In genomic region chr18:59846814-59847490, GRCh38 we compare ENCODE assay signal across 8 cellular contexts. TPM values are rescaled to one million over a fixed set of nuclear protein-coding genes. Genes with fewer than 3 reads are reported as not detected.
DNase-seq lines count a peak whose midpoint lies in the region; ATAC-seq and TF ChIP-seq lines count a peak whose summit lies in the region.

No MANE protein-coding gene starts in this region.

- BruUV-seq in Calu3 (replicated peaks; lab: Mats Ljungman, UMichigan), result TSS peak; percentile 37

- peaks cover 12% of the 10 kb centered on the region for H3K36me3 Mint-ChIP-seq in Calu3 (ENCODE audit: insufficient read depth, unreplicated experiment)
- H3K36me3 Mint-ChIP-seq in activated T-helper 2 cell treated with anti-CD3 and anti-CD28 coated beads, Interferon-gamma antibody, Interleukin-2, Interleukin-4, amounts not matched to agents 10 μg/mL and 5 μg/mL and 100 μg/mL, durations not matched to agents 14 hours and 24 hours and 36 hours (ENCODE audit: low read depth), result no peaks in the 10 kb centered on the region

- no peaks in the 10 kb centered on the region for H3K9me3 Mint-ChIP-seq in Calu3 (ENCODE audit: low read depth, unreplicated experiment)
- H3K9me3 Mint-ChIP-seq in activated T-helper 2 cell treated with anti-CD3 and anti-CD28 coated beads, Interferon-gamma antibody, Interleukin-2, Interleukin-4, amounts not matched to agents 10 μg/mL and 5 μg/mL and 100 μg/mL, durations not matched to agents 14 hours and 24 hours and 36 hours, result no peaks in the 10 kb centered on the region

- peaks cover 0 to 3% (median 0%) of the 10 kb centered on the region in 45 donors for H3K27me3 ChIP-seq in dorsolateral prefrontal cortex

- TF ChIP-seq CTCF in Calu3 (IDR thresholded peaks at IDR 0.05; ENCODE audit: unreplicated experiment) (no peak), dorsolateral prefrontal cortex (IDR thresholded peaks at IDR 0.05 in 54 of 56, conservative IDR thresholded peaks at IDR 0.05 in 2 of 56; ENCODE audit: low read depth in 1 of 56, partially characterized antibody in 56 of 56) (no peak)

- H3K4me3 Mint-ChIP-seq in Calu3 (ENCODE audit: low read depth, unreplicated experiment), result peak overlapping the region; percentile 42
- no peak overlapping the region for H3K4me3 Mint-ChIP-seq in activated T-helper 2 cell treated with anti-CD3 and anti-CD28 coated beads, Interferon-gamma antibody, Interleukin-2, Interleukin-4, amounts not matched to agents 10 μg/mL and 5 μg/mL and 100 μg/mL, durations not matched to agents 14 hours and 24 hours and 36 hours (ENCODE audit: low read depth)

- H3K27ac Mint-ChIP-seq in Calu3 (ENCODE audit: unreplicated experiment), result peak overlapping the region; percentile 35
- peak overlapping the region; percentile 80 for H3K27ac Mint-ChIP-seq in activated T-helper 2 cell treated with anti-CD3 and anti-CD28 coated beads, Interferon-gamma antibody, Interleukin-2, Interleukin-4, amounts not matched to agents 10 μg/mL and 5 μg/mL and 100 μg/mL, durations not matched to agents 14 hours and 24 hours and 36 hours

- H3K4me3 ChIP-seq in dorsolateral prefrontal cortex, result no peak overlapping the region

- ATAC-seq in GM19452 (IDR thresholded peaks at IDR 0.05; ENCODE audit: unreplicated experiment) (peak; percentile 95), HG03196 (IDR thresholded peaks at IDR 0.05; ENCODE audit: unreplicated experiment) (peak; percentile 92)

- DNase-seq in Calu3 (peak; percentile 79), pulmonary artery endothelial cell (ENCODE audit: low read depth, low spot score) (peak; percentile 15), dorsolateral prefrontal cortex (no peak), occipital lobe (lab: John Stamatoyannopoulos, UW) (no peak), DMS114 treated with DMSO at 0.1 percent for 48 hours (lab: John Stamatoyannopoulos, UW; ENCODE audit: unreplicated experiment) (no peak)
- DNase-seq in activated T-helper 2 cell treated with anti-CD3 and anti-CD28 coated beads, Interferon-gamma antibody, Interleukin-2, Interleukin-4, amounts not matched to agents 10 μg/mL and 5 μg/mL and 100 μg/mL, durations not matched to agents 14 hours and 24 hours and 36 hours (ENCODE audit: low spot score), result peak; percentile 10

- H3K4me1 Mint-ChIP-seq in Calu3 (ENCODE audit: low read depth, unreplicated experiment), result peaks cover 41% of the 10 kb centered on the region
- peaks cover 16% of the 10 kb centered on the region for H3K4me1 Mint-ChIP-seq in activated T-helper 2 cell treated with anti-CD3 and anti-CD28 coated beads, Interferon-gamma antibody, Interleukin-2, Interleukin-4, amounts not matched to agents 10 μg/mL and 5 μg/mL and 100 μg/mL, durations not matched to agents 14 hours and 24 hours and 36 hours (ENCODE audit: low read depth)

- intact Hi-C loops in Calu3 (cut with micrococcal nuclease; ENCODE audit: unreplicated experiment), result no loop called here
- intact Hi-C loops in activated T-helper 2 cell treated with anti-CD3 and anti-CD28 coated beads, Interferon-gamma antibody, Interleukin-2, Interleukin-4, amounts not matched to agents 10 μg/mL and 5 μg/mL and 100 μg/mL, durations not matched to agents 14 hours and 24 hours and 36 hours (cut with micrococcal nuclease), result loop anchor here (1.0 to 5.0 kb wide), 3 partner anchors 38 to 105 kb away; no protein-coding TSS in a partner anchor
- intact Hi-C loops in dorsolateral prefrontal cortex (cut with DNase I), result no loop called here

- H3K27ac ChIP-seq in dorsolateral prefrontal cortex, result no peak overlapping the region

- CTCF ChIA-PET in Calu3 (lab: Charles Lee), result interaction anchor here (1.1 kb wide), 1 partner anchor 36 kb away, joined by 3 read pairs; no protein-coding TSS in a partner anchor

- H3K27me3 Mint-ChIP-seq in Calu3 (ENCODE audit: unreplicated experiment), result no peaks in the 10 kb centered on the region
- H3K27me3 Mint-ChIP-seq in activated T-helper 2 cell treated with anti-CD3 and anti-CD28 coated beads, Interferon-gamma antibody, Interleukin-2, Interleukin-4, amounts not matched to agents 10 μg/mL and 5 μg/mL and 100 μg/mL, durations not matched to agents 14 hours and 24 hours and 36 hours (ENCODE audit: low read depth), result peaks cover 1% of the 10 kb centered on the region

RNA-seq across cellular contexts. Expression of gene PMAIP1, which starts 52.8 kb away (rescaled TPM):
- 56.1 and 75.4 TPM in 2 replicates for total RNA-seq in Calu3 (2022)
- total RNA-seq in activated T-helper 2 cell treated with anti-CD3 and anti-CD28 coated beads, Interferon-gamma antibody, Interleukin-2, Interleukin-4, amounts not matched to agents 10 μg/mL and 5 μg/mL and 100 μg/mL, durations not matched to agents 14 hours and 24 hours and 36 hours, result 41.8 and 42.0 TPM in 2 replicates
- 13.7 and 20.6 TPM in 2 replicates for total RNA-seq in pulmonary artery endothelial cell
- 1 to 10 TPM in 72 of 120 experiments, under 1 TPM in 42, not detected in 6; 0.26 to 6.2 (median 1.2) TPM for total RNA-seq in dorsolateral prefrontal cortex
- 1.4 TPM for total RNA-seq in occipital lobe

Comparison
In these comparisons a context has a peak if more than half of its experiments do, and no peak if none do; other contexts are left out.
1. DNase-seq: peak in Calu3 (single experiment), activated T-helper 2 cell treated with anti-CD3 and anti-CD28 coated beads, Interferon-gamma antibody, Interleukin-2, Interleukin-4, amounts not matched to agents 10 μg/mL and 5 μg/mL and 100 μg/mL, durations not matched to agents 14 hours and 24 hours and 36 hours (single experiment) and pulmonary artery endothelial cell (single experiment); none in dorsolateral prefrontal cortex (0 of 10), occipital lobe (single experiment) and DMS114 treated with DMSO at 0.1 percent for 48 hours (single experiment).